13 cellular contexts compared by ENCODE assay signal in the genomic region with DNA sequence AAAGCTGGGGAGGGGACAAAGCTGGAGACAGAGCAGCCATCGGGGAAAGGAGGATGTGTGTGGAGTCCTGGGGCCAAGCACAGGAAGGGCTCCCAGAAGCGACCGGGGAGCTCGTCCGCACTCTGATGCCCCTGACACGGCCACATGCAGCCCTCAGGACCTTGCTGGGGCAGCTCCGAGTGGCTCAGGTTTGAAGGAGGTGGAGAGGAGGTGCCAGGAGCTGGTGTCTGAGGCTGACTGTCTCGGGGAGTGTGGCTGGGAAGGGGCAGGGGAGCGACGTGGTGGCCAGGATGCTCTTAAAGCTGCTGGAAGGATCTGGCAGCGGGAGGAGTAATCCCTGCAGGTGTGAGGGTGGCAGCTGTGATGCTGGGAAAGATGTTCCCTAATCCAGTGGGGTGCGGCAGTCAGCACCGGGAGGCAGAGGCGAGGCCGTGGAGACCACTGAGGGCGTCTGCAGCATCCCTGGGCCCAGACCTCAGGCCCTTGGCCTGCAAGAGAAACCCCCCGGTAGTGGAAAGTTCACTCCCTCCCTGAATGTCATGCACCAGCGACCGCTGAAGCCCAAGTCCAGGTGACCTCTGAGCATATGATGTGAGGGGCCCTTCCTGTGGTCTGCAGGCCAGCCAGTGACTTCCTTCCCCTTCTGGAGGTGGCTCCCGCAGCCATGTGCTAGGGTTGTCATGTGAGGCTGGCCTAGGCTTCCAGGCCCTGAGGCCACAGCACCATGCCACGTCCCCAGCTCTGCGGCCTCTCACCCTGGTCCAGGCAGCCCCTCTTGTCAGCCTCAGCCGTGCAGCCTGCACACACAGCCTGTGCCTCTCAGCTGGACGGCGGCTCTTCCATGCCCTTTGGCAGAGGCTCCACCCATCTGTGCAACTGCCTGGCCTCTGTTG. TPM values are rescaled to one million over a fixed set of nuclear protein-coding genes. Genes with fewer than 3 reads are reported as not detected.
DNase-seq lines count a peak whose midpoint lies in the region; FAIRE-seq and TF ChIP-seq lines count a peak whose summit lies in the region.
"Had no signal": no experiment of that assay in that cellular context is flagged by ENCODE, and none has a peak within 500 bp of the region (broad histone marks: within the 10 kb centered on the region; RNA-seq: fewer than 3 reads in every experiment).

No MANE protein-coding gene starts in this region.

- H3K27ac ChIP-seq in kidney (ENCODE audit: low read depth in 2 of 2, low read length in 2 of 2): no peak overlapping the region
- H3K27ac ChIP-seq in sigmoid colon: no peak overlapping the region

- TF ChIP-seq POLR2A in sigmoid colon (IDR thresholded peaks at IDR 0.05): no peak

- H3K36me3 ChIP-seq in kidney (ENCODE audit: control insufficient read depth in 1 of 2, insufficient read depth in 2 of 2, low read length in 2 of 2): no peaks in the 10 kb centered on the region
- no peaks in the 10 kb centered on the region for H3K36me3 ChIP-seq in sigmoid colon

- TF ChIP-seq EP300 in sigmoid colon (IDR thresholded peaks at IDR 0.05): no peak

- intact Hi-C loops in kidney (cut with DNase I) (no loop called here), sigmoid colon (cut with DNase I) (no loop called here)

- TF ChIP-seq CTCF in kidney (IDR thresholded peaks at IDR 0.05; ENCODE audit: borderline replicate concordance, extremely low read depth, insufficient read depth) (no peak), sigmoid colon (IDR thresholded peaks at IDR 0.05) (no peak)

- H3K4me3 ChIP-seq in kidney (ENCODE audit: low read length in 2 of 2) (no peak overlapping the region), sigmoid colon (no peak overlapping the region)

- 66 to 72% methylated on average over 25 of the region's 25 CpGs for WGBS in sigmoid colon, 2 donors

- H3K4me1 ChIP-seq in kidney (ENCODE audit: control insufficient read depth in 1 of 2, insufficient read depth in 1 of 2, low read depth in 1 of 2, low read length in 2 of 2) (peaks cover 0 to 4% of the 10 kb centered on the region in 2 donors), sigmoid colon (no peaks in the 10 kb centered on the region)

- no peaks in the 10 kb centered on the region for H3K9me3 ChIP-seq in kidney (ENCODE audit: control insufficient read depth in 1 of 2, low read length in 2 of 2)
- no peaks in the 10 kb centered on the region for H3K9me3 ChIP-seq in sigmoid colon

- no peak for FAIRE-seq in kidney (lab: Jason Lieb, UNC)
- FAIRE-seq: colon, GM18507 had no signal

- peak; percentile 34 for DNase-seq in KG1 (lab: John Stamatoyannopoulos, UW)
- peak; percentile 78 for DNase-seq in SKM-1 treated with dmso at 0.1 percent for 144 hours (lab: John Stamatoyannopoulos, UW; ENCODE audit: unreplicated experiment)
- peak; percentile 76 for DNase-seq in kidney
- DNase-seq in sigmoid colon: peak; percentile 66
- DNase-seq in RPMI8226: no peak
- no peak for DNase-seq in NCI-H748 treated with DMSO at 0.1 percent for 48 hours (lab: John Stamatoyannopoulos, UW)
- DNase-seq in GOT3 (lab: John Stamatoyannopoulos, UW): no peak
- DNase-seq: NCI-H526 had no signal

- peaks cover 0 to 3% (median 0%) of the 10 kb centered on the region in 3 donors for H3K27me3 ChIP-seq in sigmoid colon

- H3K9ac ChIP-seq in kidney (ENCODE audit: low read length in 2 of 2): no peak overlapping the region

RNA-seq across cellular contexts. Expression of gene CTSD, which starts 17.2 kb away (rescaled TPM):
- total RNA-seq in kidney: 2,183 TPM
- polyA plus RNA-seq in kidney (ENCODE audit: insufficient read depth, low read depth, low replicate concordance): 2,764 TPM
- total RNA-seq in sigmoid colon: 100 to 1,000 TPM; 173 to 222 (median 209) TPM
- polyA plus RNA-seq in sigmoid colon: 1,000 to 10,000 TPM in 1 of 3 donors, 100 to 1,000 TPM in 2; 251 to 1,586 (median 853) TPM

RNA-seq across cellular contexts. Expression of gene IFITM10, which starts 30.6 kb away (rescaled TPM):
- total RNA-seq in kidney (6.4 TPM), sigmoid colon (1 to 10 TPM in 1 of 4 donors, under 1 TPM in 3; 0.36 to 1.4 (median 0.61) TPM)
- polyA plus RNA-seq in kidney (ENCODE audit: insufficient read depth, low read depth, low replicate concordance) (2.3 TPM), sigmoid colon (under 1 TPM in 1 of 3 donors, not detected in 2; 0.60 TPM)

RNA-seq across cellular contexts. Expression of gene SYT8, which starts 53.8 kb away (rescaled TPM):
- 1.7 TPM for total RNA-seq in kidney
- 1.2 TPM for polyA plus RNA-seq in kidney (ENCODE audit: insufficient read depth, low read depth, low replicate concordance)
- total RNA-seq in sigmoid colon: not detected
- polyA plus RNA-seq in sigmoid colon: 1 to 10 TPM in 2 of 3 donors, not detected in 1; 1.8 to 5.4 TPM
- total RNA-seq: fibroblast of villous mesenchyme, lung microvascular endothelial cell, pulmonary artery endothelial cell had no signal

RNA-seq across cellular contexts. Expression of gene TNNI2, which starts 57.8 kb away (rescaled TPM):
- total RNA-seq in kidney (1.3 TPM), sigmoid colon (not detected)
- polyA plus RNA-seq in kidney (ENCODE audit: insufficient read depth, low read depth, low replicate concordance) (not detected), sigmoid colon (1 to 10 TPM in 2 of 3 donors, not detected in 1; 1.7 to 2.4 TPM)
- total RNA-seq: fibroblast of villous mesenchyme, lung microvascular endothelial cell, pulmonary artery endothelial cell had no signal

Comparison
In these comparisons a context has a peak if more than half of its experiments do, and no peak if none do; other contexts are left out.
1. DNase-seq: peak in KG1 (single experiment), SKM-1 treated with dmso at 0.1 percent for 144 hours (single experiment), kidney (single experiment) and sigmoid colon (single experiment); none in RPMI8226 (single experiment), NCI-H748 treated with DMSO at 0.1 percent for 48 hours (single experiment) and GOT3 (single experiment).